Comparison of ENCODE assay signal across 13 cellular contexts in the genomic region with DNA sequence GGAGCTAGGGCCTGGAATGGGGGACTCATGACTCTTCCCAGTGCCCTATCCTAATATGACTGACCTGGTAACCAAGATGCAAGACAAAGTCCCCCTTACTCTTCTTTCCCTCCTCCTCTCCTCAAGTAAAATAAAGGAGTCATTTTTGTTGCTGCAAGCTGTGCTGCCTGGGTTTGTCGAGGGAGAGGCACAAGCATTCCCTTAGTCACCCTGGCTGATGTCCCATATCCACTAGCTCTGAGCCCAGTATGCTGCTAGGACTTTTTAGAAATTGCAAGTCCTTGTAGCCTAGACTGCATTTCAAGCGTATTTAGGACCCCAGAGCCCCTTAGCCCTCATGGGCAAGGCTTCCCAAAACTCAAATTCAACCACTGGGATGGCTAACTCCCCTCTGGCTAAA.
DNase-seq lines count a peak whose midpoint lies in the region; ATAC-seq and TF ChIP-seq lines count a peak whose summit lies in the region.
"Had no signal": no experiment of that assay in that cellular context is flagged by ENCODE, and none has a peak within 500 bp of the region (broad histone marks: within the 10 kb centered on the region; RNA-seq: fewer than 3 reads in every experiment).

No MANE protein-coding gene starts in this region.

- H3K79me2 ChIP-seq in GM23248 (ENCODE audit: insufficient read depth) = no peaks in the 10 kb centered on the region

- H3K4me1 ChIP-seq in GM23248 (ENCODE audit: insufficient read depth) (no peaks in the 10 kb centered on the region), heart left ventricle (peaks cover 0 to 6% (median 0%) of the 10 kb centered on the region in 12 donors)

- WGBS in GM23248 (ENCODE audit: low coverage in 1 of 2, low lambda C conversion rate in 2 of 2, missing lambda C conversion rate in 2 of 2), 2 experiments = 31 to 37% methylated on average over 2 of the region's 2 CpGs
- WGBS in heart left ventricle, 4 donors = 74 to 80% (median 77%) methylated on average over 2 of the region's 2 CpGs

- H3K36me3 ChIP-seq in GM23248 (ENCODE audit: low read depth) (no peaks in the 10 kb centered on the region), heart left ventricle (no peaks in the 10 kb centered on the region)

- no peak overlapping the region for H3K4me2 ChIP-seq in GM23248 (ENCODE audit: unreplicated experiment)

- no peaks in the 10 kb centered on the region for H4K20me1 ChIP-seq in GM23248 (ENCODE audit: insufficient read depth)

- no peak overlapping the region for H3K27ac ChIP-seq in GM23248
- peak overlapping the region; percentile 71 for H3K27ac ChIP-seq in epithelial cell of prostate
- H3K27ac ChIP-seq in heart left ventricle = no peak overlapping the region
- H3K27ac ChIP-seq: RWPE1 had no signal

- H3K27me3 ChIP-seq in GM23248 (replicated peaks; ENCODE audit: insufficient read depth) = no peaks in the 10 kb centered on the region
- no peaks in the 10 kb centered on the region for H3K27me3 ChIP-seq in heart left ventricle

- no peak overlapping the region for H3K4me3 ChIP-seq in GM23248
- H3K4me3 ChIP-seq in heart left ventricle = no peak overlapping the region

- H3F3A ChIP-seq in GM23248 (ENCODE audit: insufficient read depth) = no peaks in the 10 kb centered on the region

- ATAC-seq in GM18502 (IDR thresholded peaks at IDR 0.05; ENCODE audit: poor library complexity, unreplicated experiment) (no peak), HG03565 (IDR thresholded peaks at IDR 0.05; ENCODE audit: unreplicated experiment) (no peak), heart left ventricle (no peak)

- TF ChIP-seq CTCF in heart left ventricle (IDR thresholded peaks at IDR 0.05) = no peak

- intact Hi-C loops in heart left ventricle (cut with DNase I) = no loop called here

- TF ChIP-seq POLR2A in heart left ventricle (IDR thresholded peaks at IDR 0.05) = no peak

- in situ Hi-C loops in GM23248 (cut with MboI) = loop anchor here (25.0 kb wide), 2 partner anchors 730 to 1045 kb away; no protein-coding TSS in a partner anchor

- H3K9me3 ChIP-seq in GM23248 (ENCODE audit: low read depth) (no peaks in the 10 kb centered on the region), heart left ventricle (peaks cover 0 to 25% (median 8%) of the 10 kb centered on the region in 12 donors)

- H3K9me2 ChIP-seq in GM23248 (ENCODE audit: insufficient read depth) = no peaks in the 10 kb centered on the region

- DNase-seq in GM23248 (peak; percentile 64), RPMI7951 (ENCODE audit: low read depth) (peak; percentile 38), epithelial cell of prostate (ENCODE audit: low read depth, low spot score) (peak; percentile 29), renal cortical epithelial cell (ENCODE audit: low read depth) (peak; percentile 2), heart left ventricle (no peak)
- DNase-seq: DMS153; MV-4-11; NCI-H187 treated with DMSO at 0.1 percent for 48 hours; NCI-H446 treated with DMSO at 0.1 percent for 48 hours; NK-92 treated with Interleukin-12 subunit alpha and Interleukin-12 subunit beta, amount 100 ng/mL, for 24 hours had no signal

- H3K9ac ChIP-seq in GM23248 = no peak overlapping the region

- no peak overlapping the region for H2AFZ ChIP-seq in GM23248

Comparison
In these comparisons a context has a peak if more than half of its experiments do, and no peak if none do; other contexts are left out.
1. DNase-seq: peak in GM23248 (single experiment), RPMI7951 (single experiment), epithelial cell of prostate (single experiment) and renal cortical epithelial cell (single experiment); none in heart left ventricle (0 of 5).